33 cellular contexts compared by ENCODE assay signal in genomic region chr13:45711952-45712351, GRCh38. TPM values are rescaled to one million over a fixed set of nuclear protein-coding genes. Genes with fewer than 3 reads are reported as not detected.
"Had no signal": no experiment of that assay in that cellular context is flagged by ENCODE, and none has a peak within 500 bp of the region (broad histone marks: within the 10 kb centered on the region; RNA-seq: fewer than 3 reads in every experiment).

No MANE protein-coding gene starts in this region.

- FAIRE-seq: islet of Langerhans had no signal

- H3K27ac ChIP-seq: left ventricle myocardium inferior, neural progenitor cell, neutrophil, ovary, right atrium auricular region, right lobe of liver, suprapubic skin, thoracic aorta, tibial artery, vagina had no signal

- DNase-seq: immature natural killer cell; left ventricle myocardium inferior; mesendoderm; naive B cell; natural killer cell; nephron progenitor cell; ovary; right lobe of liver; stimulated activated CD4-positive, alpha-beta T cell treated with anti-CD3 and anti-CD28 coated beads, Interleukin-1b, Interleukin-23, amount 100 ng/mL, for 48 hours; stimulated activated CD4-positive, alpha-beta T cell treated with anti-CD3 and anti-CD28 coated beads, Interleukin-2, amount 100 ng/mL, for 48 hours; stimulated activated CD4-positive, alpha-beta T cell treated with anti-CD3 and anti-CD28 coated beads, Interleukin-4, amount 100 ng/mL, for 4 hours; stimulated activated CD8-positive, alpha-beta memory T cell treated with anti-CD3 and anti-CD28 coated beads, Interleukin-4, amount 100 ng/mL, for 48 hours; stimulated activated naive CD4-positive, alpha-beta T cell treated with Interleukin-2 at 50 U/mL for 16 hours; stimulated activated naive CD8-positive, alpha-beta T cell treated with anti-CD3 and anti-CD28 coated beads, Interleukin-15, amount 100 ng/mL, for 72 hours; tibial artery; trophoblast cell had no signal

- H3K9me3 ChIP-seq: neutrophil, ovary, right atrium auricular region, right lobe of liver, suprapubic skin, thoracic aorta, tibial artery, vagina had no signal

- H3K4me1 ChIP-seq: left ventricle myocardium inferior, neural progenitor cell, right atrium auricular region, right lobe of liver, suprapubic skin, tibial artery, vagina had no signal

- ATAC-seq: natural killer cell; right lobe of liver; stimulated activated memory B cell treated with anti-CD40 and anti-IgM and Interleukin-4, amounts not matched to agents 10 μg/mL and 1 μg/mL and 100 μg/mL, for 72 hours; stimulated activated naive CD8-positive, alpha-beta T cell treated with anti-CD3 and anti-CD28 coated beads, Interleukin-15, amount 100 ng/mL, for 72 hours had no signal

- H3K4me3 ChIP-seq: left ventricle myocardium inferior, lung, neural progenitor cell, ovary, right atrium auricular region, right lobe of liver, smooth muscle cell, suprapubic skin, thoracic aorta, tibial artery, vagina had no signal

- H3K36me3 ChIP-seq: left ventricle myocardium inferior, neural progenitor cell, neutrophil, ovary, right atrium auricular region, right lobe of liver, suprapubic skin, thoracic aorta, tibial artery, vagina had no signal

- H3K27me3 ChIP-seq: neutrophil, ovary, right atrium auricular region, right lobe of liver, suprapubic skin, tibial artery, vagina had no signal

RNA-seq across cellular contexts. Expression of gene CBY2, which starts 9.8 kb away (rescaled TPM):
- total RNA-seq: kidney epithelial cell, left ventricle myocardium inferior, lung, mesothelial cell of epicardium, natural killer cell, omental fat pad, ovary, progenitor cell of endocrine pancreas, pulmonary artery endothelial cell, right atrium auricular region, right lobe of liver, skeletal muscle tissue, smooth muscle cell, thoracic aorta, vagina had no signal
- polyA plus RNA-seq: immature natural killer cell, lung, ovary, smooth muscle cell, urinary bladder had no signal
